ENCODE assay signal across 12 cellular contexts in genomic region chr7:35817181-35817580, GRCh38.
"Had no signal": no experiment of that assay in that cellular context is flagged by ENCODE, and none has a peak within 500 bp of the region (broad histone marks: within the 10 kb centered on the region; RNA-seq: fewer than 3 reads in every experiment).

No MANE protein-coding gene starts in this region.

- H3K9ac ChIP-seq: parathyroid adenoma had no signal

- H3K27ac ChIP-seq: esophagus muscularis mucosa, parathyroid adenoma, tibial artery had no signal

- H2AFZ ChIP-seq: parathyroid adenoma had no signal

- DNase-seq: activated CD4-positive, alpha-beta T cell treated with anti-CD3 and anti-CD28 coated beads, Interleukin-2, amount 10 ng/mL, durations not matched to agents 7 days and 5 days; activated CD8-positive, alpha-beta memory T cell treated with anti-CD3 and anti-CD28 coated beads, Interleukin-2, amount 10 ng/mL, durations not matched to agents 7 days and 5 days; activated naive CD4-positive, alpha-beta T cell treated with anti-CD3 and anti-CD28 coated beads, Interleukin-2, amount 10 ng/mL, durations not matched to agents 7 days and 5 days; anterior cingulate cortex; mesendoderm; stimulated activated CD4-positive, alpha-beta T cell treated with anti-CD3 and anti-CD28 coated beads, Interleukin-4, amount 100 ng/mL, for 24 hours; T-helper 9 cell; tibial artery had no signal

- H3K27me3 ChIP-seq: esophagus muscularis mucosa, tibial artery had no signal

- H3K36me3 ChIP-seq: esophagus muscularis mucosa, tibial artery had no signal

- H3K27ac Mint-ChIP-seq: activated naive CD4-positive, alpha-beta T cell treated with anti-CD3 and anti-CD28 coated beads, Interleukin-2, amount 10 ng/mL, durations not matched to agents 7 days and 5 days had no signal

- H3K4me1 ChIP-seq: parathyroid adenoma had no signal

- ATAC-seq: left lobe of liver had no signal

- H3K27me3 Mint-ChIP-seq: activated CD4-positive, alpha-beta T cell treated with anti-CD3 and anti-CD28 coated beads, Interleukin-2, amount 10 ng/mL, durations not matched to agents 7 days and 5 days; activated CD8-positive, alpha-beta memory T cell treated with anti-CD3 and anti-CD28 coated beads, Interleukin-2, amount 10 ng/mL, durations not matched to agents 7 days and 5 days; activated naive CD4-positive, alpha-beta T cell treated with anti-CD3 and anti-CD28 coated beads, Interleukin-2, amount 10 ng/mL, durations not matched to agents 7 days and 5 days had no signal

- H3K4me3 Mint-ChIP-seq: activated CD4-positive, alpha-beta T cell treated with anti-CD3 and anti-CD28 coated beads, Interleukin-2, amount 10 ng/mL, durations not matched to agents 7 days and 5 days; activated CD8-positive, alpha-beta memory T cell treated with anti-CD3 and anti-CD28 coated beads, Interleukin-2, amount 10 ng/mL, durations not matched to agents 7 days and 5 days; activated naive CD4-positive, alpha-beta T cell treated with anti-CD3 and anti-CD28 coated beads, Interleukin-2, amount 10 ng/mL, durations not matched to agents 7 days and 5 days; activated T-helper 1 cell treated with anti-CD3 and anti-CD28 coated beads, Interleukin-12 subunit alpha, Interleukin-12 subunit beta, Interleukin-2, Interleukin-4 antibody, amounts not matched to agents 30 ng/mL and 10 ng/mL and 1 ng/mL, durations not matched to agents 14 hours and 24 hours and 36 hours had no signal

- H3K4me3 ChIP-seq: esophagus muscularis mucosa, tibial artery had no signal
